11 cellular contexts compared by ENCODE assay signal in the genomic region with DNA sequence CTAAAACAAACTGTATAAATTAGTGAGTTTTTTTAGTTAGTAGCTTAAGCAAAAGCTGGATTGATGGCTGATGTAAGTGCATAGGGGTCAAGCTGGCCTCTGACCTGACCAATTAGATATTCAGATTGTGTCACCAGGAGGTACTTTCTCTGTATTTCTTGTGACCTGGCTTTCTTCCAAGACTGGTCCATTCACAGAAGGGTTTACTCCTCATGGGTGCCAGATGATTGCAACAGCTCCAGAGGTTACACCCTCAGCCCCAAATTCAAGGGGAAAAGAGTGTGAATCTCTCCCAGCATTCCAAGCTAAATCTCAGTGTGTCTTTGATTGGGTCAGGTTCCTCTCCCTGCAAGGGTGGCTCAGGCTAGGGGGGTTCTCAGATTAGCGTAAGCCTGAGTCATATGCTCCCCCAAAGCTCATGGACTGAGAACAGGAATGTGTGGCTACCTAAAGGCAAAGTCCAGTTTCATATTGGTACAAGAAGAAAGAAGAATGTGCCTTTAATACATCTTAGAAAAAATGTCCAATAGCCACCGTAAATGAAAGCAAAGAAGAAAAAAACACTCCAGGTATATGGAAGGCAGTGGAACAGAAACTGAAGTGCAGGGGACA. TPM values are rescaled to one million over a fixed set of nuclear protein-coding genes. Genes with fewer than 3 reads are reported as not detected.
DNase-seq lines count a peak whose midpoint lies in the region; ATAC-seq and TF ChIP-seq lines count a peak whose summit lies in the region.
"Had no signal": no experiment of that assay in that cellular context is flagged by ENCODE, and none has a peak within 500 bp of the region (broad histone marks: within the 10 kb centered on the region; RNA-seq: fewer than 3 reads in every experiment).

No MANE protein-coding gene starts in this region.

- peaks cover 47 to 53% of the 10 kb centered on the region in 2 donors for H3K36me3 Mint-ChIP-seq in CD14-positive monocyte

- TF ChIP-seq CTCF in CD14-positive monocyte (IDR thresholded peaks at IDR 0.05), result no peak

- no peaks in the 10 kb centered on the region for H3K9me3 Mint-ChIP-seq in CD14-positive monocyte
- H3K9me3 Mint-ChIP-seq: stimulated activated naive CD8-positive, alpha-beta T cell treated with anti-CD3 and anti-CD28 coated beads, Interleukin-15, Interleukin-2, amounts not matched to agents 100 ng/mL and 50 ng/mL, for 24 hours had no signal

- intact Hi-C loops in CD14-positive monocyte (cut with micrococcal nuclease), result no loop called here
- intact Hi-C loops in Right ventricle myocardium superior (cut with DNase I), result no loop called here
- intact Hi-C loops in posterior vena cava (cut with DNase I), result no loop called here

- H3K4me3 Mint-ChIP-seq in CD14-positive monocyte, result peak overlapping the region in 1 of 2 donors; percentile 9
- H3K4me3 Mint-ChIP-seq: stimulated activated naive CD8-positive, alpha-beta T cell treated with anti-CD3 and anti-CD28 coated beads, Interleukin-15, Interleukin-2, amounts not matched to agents 100 ng/mL and 50 ng/mL, for 24 hours had no signal

- peak; percentile 53 for ATAC-seq in Right ventricle myocardium superior (ENCODE audit: poor library complexity)

- peaks cover 62% of the 10 kb centered on the region for H3K4me1 Mint-ChIP-seq in CD14-positive monocyte

- no peaks in the 10 kb centered on the region for H3K27me3 Mint-ChIP-seq in CD14-positive monocyte (ENCODE audit: low read depth in 3 of 3)
- H3K27me3 Mint-ChIP-seq: stimulated activated naive CD8-positive, alpha-beta T cell treated with anti-CD3 and anti-CD28 coated beads, Interleukin-15, Interleukin-2, amounts not matched to agents 100 ng/mL and 50 ng/mL, for 24 hours had no signal

- H3K27ac Mint-ChIP-seq in CD14-positive monocyte, result peak overlapping the region; percentile 36 to 70 (median 62)
- H3K27ac Mint-ChIP-seq: stimulated activated naive CD8-positive, alpha-beta T cell treated with anti-CD3 and anti-CD28 coated beads, Interleukin-15, Interleukin-2, amounts not matched to agents 100 ng/mL and 50 ng/mL, for 24 hours had no signal

- no peak for DNase-seq in CD14-positive monocyte (ENCODE audit: low spot score)
- DNase-seq in amniotic epithelial cell (ENCODE audit: low read depth), result peak; percentile 43
- no peak for DNase-seq in Right ventricle myocardium superior
- peak; percentile 1 for DNase-seq in posterior vena cava (ENCODE audit: low spot score)
- no peak for DNase-seq in cerebellum (ENCODE audit: low spot score)
- DNase-seq in SW480 (ENCODE audit: low spot score), result no peak
- DNase-seq in activated T-cell treated with anti-CD3 and anti-CD28 coated beads for 4 hours, result no peak
- no peak for DNase-seq in NCI-H1092 (lab: John Stamatoyannopoulos, UW)
- DNase-seq: activated CD4-positive, alpha-beta T cell treated with anti-CD3 and anti-CD28 coated beads, Interleukin-2, amount 50 U/mL, for 48 hours; NCI-H187 had no signal

RNA-seq across cellular contexts. Expression of a gene that starts 16.5 kb away (rescaled TPM):
- 10 to 100 TPM; 13.1 to 20.6 TPM for polyA plus RNA-seq in CD14-positive monocyte
- total RNA-seq in Right ventricle myocardium superior (18.2 TPM), posterior vena cava (10 to 100 TPM; 49.2 to 50.7 TPM), cerebellum (13.1 TPM)

RNA-seq across cellular contexts. Expression of a gene that starts 18.9 kb away (rescaled TPM):
- 1 to 10 TPM; 3.8 to 4.7 TPM for polyA plus RNA-seq in CD14-positive monocyte
- total RNA-seq in Right ventricle myocardium superior (26.8 TPM), posterior vena cava (10 to 100 TPM; 17.3 to 20.1 TPM), cerebellum (14.2 TPM)

Comparison
In these comparisons a context has a peak if more than half of its experiments do, and no peak if none do; other contexts are left out.
1. DNase-seq: peak in amniotic epithelial cell (single experiment) and posterior vena cava (single experiment); none in CD14-positive monocyte (single experiment), Right ventricle myocardium superior (single experiment), cerebellum (single experiment), SW480 (single experiment), activated T-cell treated with anti-CD3 and anti-CD28 coated beads for 4 hours (single experiment) and NCI-H1092 (single experiment).